Comparison of ENCODE assay signal across 9 cellular contexts in the genomic region with DNA sequence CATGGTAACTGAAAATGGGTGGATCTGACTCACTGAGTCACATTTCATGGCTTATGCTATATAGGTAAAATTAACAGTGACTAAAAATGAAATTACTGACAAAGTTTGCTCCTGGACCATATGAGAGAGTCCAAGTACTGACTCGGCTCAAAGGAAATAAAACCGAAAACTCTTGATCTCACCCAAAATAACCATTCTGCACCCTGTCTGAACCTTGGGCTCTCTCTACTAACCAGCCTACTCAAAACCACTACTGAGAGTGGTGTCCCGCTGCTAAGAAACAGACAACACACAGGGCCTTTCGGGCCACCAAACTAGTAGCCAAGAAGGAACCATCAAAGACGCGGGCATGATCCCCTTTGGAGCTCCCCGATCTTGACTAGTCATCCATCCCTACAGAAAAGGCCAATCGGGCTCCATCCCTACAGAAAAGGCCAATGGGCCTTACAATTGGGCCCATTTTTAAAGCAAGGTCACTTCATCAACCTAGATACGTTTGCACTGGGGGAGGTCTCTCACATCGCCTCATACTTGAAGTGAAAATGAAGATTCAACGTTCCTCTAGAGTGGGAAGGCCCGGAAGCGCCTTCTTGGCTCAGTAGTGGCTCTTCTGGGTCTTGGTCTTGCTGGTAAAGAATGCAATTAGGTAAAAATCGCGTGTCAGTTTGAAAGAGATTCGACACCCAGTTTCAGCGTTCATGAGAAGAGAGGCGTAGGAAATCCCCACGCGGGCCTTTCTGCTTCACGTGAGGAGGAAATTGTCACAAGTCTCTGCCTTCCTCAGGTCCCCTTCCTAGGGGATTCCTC. TPM values are rescaled to one million over a fixed set of nuclear protein-coding genes. Genes with fewer than 3 reads are reported as not detected.
DNase-seq lines count a peak whose midpoint lies in the region; ATAC-seq and TF ChIP-seq lines count a peak whose summit lies in the region.
"Had no signal": no experiment of that assay in that cellular context is flagged by ENCODE, and none has a peak within 500 bp of the region (broad histone marks: within the 10 kb centered on the region; RNA-seq: fewer than 3 reads in every experiment).

No MANE protein-coding gene starts in this region.

- H3K4me1 ChIP-seq in smooth muscle cell (ENCODE audit: low read depth) = peaks cover 7% of the 10 kb centered on the region
- no peaks in the 10 kb centered on the region for H3K4me1 ChIP-seq in breast epithelium

- TF ChIP-seq POLR2A in erythroblast (IDR thresholded peaks at IDR 0.05; ENCODE audit: low read length) = no peak
- TF ChIP-seq POLR2A in breast epithelium (IDR thresholded peaks at IDR 0.05) = no peak

- intact Hi-C loops in breast epithelium (cut with DNase I; ENCODE audit: low total_unique reads) = no loop called here

- peaks cover 60% of the 10 kb centered on the region for H3K27me3 ChIP-seq in smooth muscle cell (ENCODE audit: low read depth)
- H3K27me3 ChIP-seq in breast epithelium = peaks cover 0 to 33% of the 10 kb centered on the region in 2 donors

- H3K4me3 ChIP-seq in smooth muscle cell (no peak overlapping the region), breast epithelium (peak overlapping the region in 1 of 3 donors; percentile 17)

- no peaks in the 10 kb centered on the region for H4K20me1 ChIP-seq in smooth muscle cell (ENCODE audit: low read depth)

- peaks cover 0 to 7% (median 0%) of the 10 kb centered on the region in 3 donors for H3K36me3 Mint-ChIP-seq in naive thymus-derived CD8-positive, alpha-beta T cell

- no peaks in the 10 kb centered on the region for H3K79me2 ChIP-seq in smooth muscle cell (ENCODE audit: low read depth)

- H3K4me3 Mint-ChIP-seq in naive thymus-derived CD8-positive, alpha-beta T cell = peak overlapping the region; percentile 65 to 99 (median 76)

- peak overlapping the region; percentile 47 to 97 (median 90) for H3K27ac Mint-ChIP-seq in naive thymus-derived CD8-positive, alpha-beta T cell

- peaks cover 21 to 55% (median 49%) of the 10 kb centered on the region in 4 donors for H3K4me1 Mint-ChIP-seq in naive thymus-derived CD8-positive, alpha-beta T cell

- H3K27ac ChIP-seq in smooth muscle cell (ENCODE audit: low read depth) (no peak overlapping the region), breast epithelium (peak overlapping the region in 1 of 2 donors; percentile 27)

- H3K4me2 ChIP-seq in smooth muscle cell = no peak overlapping the region

- H3K9me3 ChIP-seq in smooth muscle cell (replicated peaks; ENCODE audit: low read depth) (no peaks in the 10 kb centered on the region), breast epithelium (no peaks in the 10 kb centered on the region)

- peak; percentile 65 for DNase-seq in activated CD4-positive, CD25-positive, alpha-beta regulatory T cell treated with anti-CD3 and anti-CD28 coated beads, Interleukin-2, amount 50 U/mL, for 72 hours
- peak in 6 of 10 donors; percentile 13 to 68 (median 39) for DNase-seq in naive thymus-derived CD8-positive, alpha-beta T cell
- no peak for DNase-seq in erythroblast (lab: John Stamatoyannopoulos, UW)
- DNase-seq in 8988T = no peak
- no peak for DNase-seq in smooth muscle cell (lab: John Stamatoyannopoulos, UW; ENCODE audit: unreplicated experiment)
- no peak for DNase-seq in breast epithelium (ENCODE audit: low spot score in 2 of 2)

- no peak overlapping the region for H2AFZ ChIP-seq in smooth muscle cell (ENCODE audit: low read depth)

- TF ChIP-seq CTCF in smooth muscle cell (IDR thresholded peaks at IDR 0.05; ENCODE audit: borderline replicate concordance, insufficient read depth, poor library complexity, severe bottlenecking) = no peak
- TF ChIP-seq CTCF in breast epithelium (IDR thresholded peaks at IDR 0.05) = no peak

- ATAC-seq in GM18498 (IDR thresholded peaks at IDR 0.05; ENCODE audit: unreplicated experiment) = peak; percentile 59
- peak; percentile 47 for ATAC-seq in HG02763 (IDR thresholded peaks at IDR 0.05; ENCODE audit: unreplicated experiment)
- peak; percentile 11 to 30 for ATAC-seq in naive thymus-derived CD8-positive, alpha-beta T cell

- no peak overlapping the region for H3K9ac ChIP-seq in smooth muscle cell (ENCODE audit: low read depth)

- POLR2A ChIA-PET in naive thymus-derived CD8-positive, alpha-beta T cell (lab: Charles Lee) = interaction anchor here (0.5 kb wide), 2 partner anchors 105 to 170 kb away, joined by 4 to 5 read pairs; no protein-coding TSS in a partner anchor

- no peaks in the 10 kb centered on the region for H3F3A ChIP-seq in smooth muscle cell (ENCODE audit: low read depth)

- 92% methylated on average over 21 of the region's 21 CpGs for WGBS in smooth muscle cell (ENCODE audit: low lambda C conversion rate)

- no peaks in the 10 kb centered on the region for H3K9me3 Mint-ChIP-seq in naive thymus-derived CD8-positive, alpha-beta T cell

- H3K36me3 ChIP-seq in smooth muscle cell (ENCODE audit: low read depth) (no peaks in the 10 kb centered on the region), breast epithelium (no peaks in the 10 kb centered on the region)

- no peaks in the 10 kb centered on the region for H3K27me3 Mint-ChIP-seq in naive thymus-derived CD8-positive, alpha-beta T cell

RNA-seq across cellular contexts. Expression of a gene that starts 0.7 kb away (rescaled TPM):
- under 1 TPM; 0.38 to 0.49 TPM for total RNA-seq in naive thymus-derived CD8-positive, alpha-beta T cell
- polyA plus RNA-seq in naive thymus-derived CD8-positive, alpha-beta T cell = not detected
- total RNA-seq in smooth muscle cell (not detected in 2 replicates), breast epithelium (not detected)
- not detected in 2 replicates for polyA plus RNA-seq in smooth muscle cell
- total RNA-seq: skeletal muscle tissue had no signal

RNA-seq across cellular contexts. Expression of a gene that starts 3.2 kb away (rescaled TPM):
- 100 to 1,000 TPM; 111 to 118 TPM for total RNA-seq in naive thymus-derived CD8-positive, alpha-beta T cell
- polyA plus RNA-seq in naive thymus-derived CD8-positive, alpha-beta T cell = 10 to 100 TPM; 18.8 to 59.2 (median 21.5) TPM
- total RNA-seq in smooth muscle cell (under 0.01 and 0.40 TPM in 2 replicates), breast epithelium (1 to 10 TPM; 1.8 to 4.8 (median 2.3) TPM)
- polyA plus RNA-seq in smooth muscle cell = not detected in 2 replicates

RNA-seq across cellular contexts. Expression of a gene that starts 51.1 kb away (rescaled TPM):
- 10 to 100 TPM; 82.2 to 83.3 TPM for total RNA-seq in naive thymus-derived CD8-positive, alpha-beta T cell
- polyA plus RNA-seq in naive thymus-derived CD8-positive, alpha-beta T cell = 1 to 10 TPM in 1 of 3 donors, under 1 TPM in 2; 0.55 to 1.2 (median 0.58) TPM
- total RNA-seq in smooth muscle cell = 16.4 TPM in 2 replicates
- polyA plus RNA-seq in smooth muscle cell = 6.6 and 12.6 TPM in 2 replicates
- total RNA-seq in breast epithelium = 10 to 100 TPM in 2 of 3 donors, 1 to 10 TPM in 1; 9.1 to 19.0 (median 15.8) TPM

Comparison
In these comparisons a context has a peak if more than half of its experiments do, and no peak if none do; other contexts are left out.
1. DNase-seq: peak in activated CD4-positive, CD25-positive, alpha-beta regulatory T cell treated with anti-CD3 and anti-CD28 coated beads, Interleukin-2, amount 50 U/mL, for 72 hours (single experiment) and naive thymus-derived CD8-positive, alpha-beta T cell (6 of 10); none in erythroblast (0 of 2), 8988T (single experiment), smooth muscle cell (single experiment) and breast epithelium (0 of 2).
2. RNA of a gene that starts 3.2 kb away (total RNA-seq): 111 to 118 TPM in naive thymus-derived CD8-positive, alpha-beta T cell; 1.8 to 4.8 TPM in breast epithelium and under 0.01 to 0.40 TPM in smooth muscle cell; every median in the first group is over 10 times any median in the second.
3. Peak in every context shown above with its lines, with median percentiles within 50 percentile points of each other: ATAC-seq.